Comparison of ENCODE assay signal across 15 cellular contexts in the genomic region with DNA sequence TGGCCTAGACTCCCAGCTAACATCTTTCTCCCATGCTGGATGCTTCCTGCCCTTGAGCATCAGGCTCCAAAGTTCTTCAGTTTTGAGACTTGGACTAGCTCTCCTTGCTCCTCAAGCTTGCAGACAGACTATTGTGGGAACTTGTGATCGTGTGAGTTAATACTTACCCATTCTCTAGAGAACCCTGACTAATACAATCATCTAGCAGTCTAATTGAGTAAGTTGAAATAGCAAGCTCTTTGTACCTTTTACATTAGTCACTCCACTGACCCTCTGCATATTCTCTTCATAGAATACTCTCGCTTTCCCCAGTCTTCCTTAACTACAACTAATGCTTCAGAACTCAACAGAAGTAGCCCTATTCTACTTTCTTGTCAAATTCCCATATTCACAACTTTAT.
DNase-seq lines count a peak whose midpoint lies in the region; ATAC-seq and TF ChIP-seq lines count a peak whose summit lies in the region.
"Had no signal": no experiment of that assay in that cellular context is flagged by ENCODE, and none has a peak within 500 bp of the region (broad histone marks: within the 10 kb centered on the region; RNA-seq: fewer than 3 reads in every experiment).

No MANE protein-coding gene starts in this region.

- CTCF ChIA-PET in CD8-positive, alpha-beta memory T cell (lab: Charles Lee): no interaction called here
- CTCF ChIA-PET in WTC11 (lab: Charles Lee): no interaction called here

- POLR2A ChIA-PET in CD8-positive, alpha-beta memory T cell (lab: Charles Lee): no interaction called here
- POLR2A ChIA-PET in WTC11 (lab: Charles Lee): no interaction called here

- no peaks in the 10 kb centered on the region for H3K27me3 ChIP-seq in CD8-positive, alpha-beta memory T cell (ENCODE audit: insufficient read depth, low read length, poor library complexity, severe bottlenecking)
- H3K27me3 ChIP-seq: BLaER1 treated with 17β-estradiol and CSF1 and Interleukin-3, amounts not matched to agents 10 nM and 100 nM had no signal

- H3K36me3 ChIP-seq in CD8-positive, alpha-beta memory T cell (ENCODE audit: insufficient read depth, low read length): no peaks in the 10 kb centered on the region
- H3K36me3 ChIP-seq: BLaER1 treated with 17β-estradiol and CSF1 and Interleukin-3, amounts not matched to agents 10 nM and 100 nM had no signal

- H3K9me3 ChIP-seq in CD8-positive, alpha-beta memory T cell (ENCODE audit: low read length): no peaks in the 10 kb centered on the region
- H3K9me3 ChIP-seq: Caco-2 had no signal

- H3K4me3 ChIP-seq in epithelial cell of esophagus (ENCODE audit: low read length): no peak overlapping the region
- no peak overlapping the region for H3K4me3 ChIP-seq in skeletal muscle cell (ENCODE audit: low read depth, low read length)
- no peak overlapping the region for H3K4me3 ChIP-seq in CD8-positive, alpha-beta memory T cell (ENCODE audit: low read length)
- H3K4me3 ChIP-seq: BLaER1 treated with 17β-estradiol and CSF1 and Interleukin-3, amounts not matched to agents 10 nM and 100 nM had no signal

- ATAC-seq in WTC11: no peak
- ATAC-seq: CD8-positive, alpha-beta T cell; HepG2 had no signal

- peaks cover 2% of the 10 kb centered on the region for H3K9me3 Mint-ChIP-seq in glutamatergic neuron (ENCODE audit: unreplicated experiment)
- peaks cover 5 to 39% (median 8%) of the 10 kb centered on the region in 5 donors for H3K9me3 Mint-ChIP-seq in CD8-positive, alpha-beta memory T cell
- peaks cover 10% of the 10 kb centered on the region for H3K9me3 Mint-ChIP-seq in WTC11
- H3K9me3 Mint-ChIP-seq: H9 had no signal

- H3K4me1 Mint-ChIP-seq in glutamatergic neuron (ENCODE audit: low read depth, unreplicated experiment): no peaks in the 10 kb centered on the region
- H3K4me1 Mint-ChIP-seq in CD8-positive, alpha-beta memory T cell: no peaks in the 10 kb centered on the region
- H3K4me1 Mint-ChIP-seq in WTC11: peaks cover 5% of the 10 kb centered on the region
- H3K4me1 Mint-ChIP-seq: B cell, H9, IgD-negative memory B cell had no signal

- no peaks in the 10 kb centered on the region for H3K4me1 ChIP-seq in CD8-positive, alpha-beta memory T cell (ENCODE audit: insufficient read depth, low read length)
- H3K4me1 ChIP-seq: Caco-2 had no signal

- H3K27me3 Mint-ChIP-seq in glutamatergic neuron (ENCODE audit: unreplicated experiment) (no peaks in the 10 kb centered on the region), WTC11 (ENCODE audit: low read depth) (no peaks in the 10 kb centered on the region)
- H3K27me3 Mint-ChIP-seq in CD8-positive, alpha-beta memory T cell: no peaks in the 10 kb centered on the region
- H3K27me3 Mint-ChIP-seq: B cell, IgD-negative memory B cell had no signal

- no peak overlapping the region for H3K27ac ChIP-seq in CD8-positive, alpha-beta memory T cell (ENCODE audit: low read depth, low read length)
- H3K27ac ChIP-seq: BLaER1 treated with 17β-estradiol and CSF1 and Interleukin-3, amounts not matched to agents 10 nM and 100 nM had no signal

- H3K36me3 Mint-ChIP-seq in glutamatergic neuron (ENCODE audit: unreplicated experiment) (no peaks in the 10 kb centered on the region), WTC11 (no peaks in the 10 kb centered on the region)
- H3K36me3 Mint-ChIP-seq in CD8-positive, alpha-beta memory T cell: no peaks in the 10 kb centered on the region
- H3K36me3 Mint-ChIP-seq: CD8-positive, alpha-beta T cell; IgD-negative memory B cell had no signal

- no peak overlapping the region for H3K4me3 Mint-ChIP-seq in glutamatergic neuron (ENCODE audit: unreplicated experiment)
- H3K4me3 Mint-ChIP-seq in CD8-positive, alpha-beta memory T cell: no peak overlapping the region
- H3K4me3 Mint-ChIP-seq in WTC11: no peak overlapping the region
- H3K4me3 Mint-ChIP-seq: B cell; CD8-positive, alpha-beta T cell; H9; IgD-negative memory B cell had no signal

- TF ChIP-seq CTCF in epithelial cell of esophagus (IDR thresholded peaks at IDR 0.05; ENCODE audit: insufficient read depth, low read depth, low read length, missing control alignments) (no peak), glutamatergic neuron (IDR thresholded peaks at IDR 0.05; ENCODE audit: partially characterized antibody, unreplicated experiment) (no peak), WTC11 (IDR thresholded peaks at IDR 0.05) (no peak)

- H3K27ac Mint-ChIP-seq in glutamatergic neuron (ENCODE audit: unreplicated experiment): peak overlapping the region; percentile 36
- no peak overlapping the region for H3K27ac Mint-ChIP-seq in CD8-positive, alpha-beta memory T cell
- H3K27ac Mint-ChIP-seq in WTC11: no peak overlapping the region
- H3K27ac Mint-ChIP-seq: B cell; CD8-positive, alpha-beta T cell; H9; IgD-negative memory B cell had no signal

- DNase-seq in LHCN-M2 (ENCODE audit: low read depth) (peak; percentile 7), epithelial cell of esophagus (ENCODE audit: low read depth) (peak; percentile 4), glutamatergic neuron (no peak), skeletal muscle cell (ENCODE audit: low read depth) (peak; percentile 3), LoVo (ENCODE audit: low spot score) (no peak), WTC11 (ENCODE audit: low spot score) (no peak)
- no peak for DNase-seq in activated CD4-positive, alpha-beta T cell treated with anti-CD3 and anti-CD28 coated beads for 1 hour
- no peak for DNase-seq in CD8-positive, alpha-beta memory T cell
- DNase-seq: Caco-2; CD8-positive, alpha-beta T cell; H9 had no signal

TF ChIP-seq in WTC11, 78 proteins besides CTCF, POLR2A, EP300 and RAD21:
- TF ChIP-seq PRRX2 (CRISPR knock-in tag; IDR thresholded peaks at IDR 0.05): no peak
- no peak for TF ChIP-seq CBFB (CRISPR knock-in tag; IDR thresholded peaks at IDR 0.05; ENCODE audit: low read depth)
- TF ChIP-seq ZNF416 (CRISPR knock-in tag; IDR thresholded peaks at IDR 0.05): no peak
- TF ChIP-seq, protein P1, sequence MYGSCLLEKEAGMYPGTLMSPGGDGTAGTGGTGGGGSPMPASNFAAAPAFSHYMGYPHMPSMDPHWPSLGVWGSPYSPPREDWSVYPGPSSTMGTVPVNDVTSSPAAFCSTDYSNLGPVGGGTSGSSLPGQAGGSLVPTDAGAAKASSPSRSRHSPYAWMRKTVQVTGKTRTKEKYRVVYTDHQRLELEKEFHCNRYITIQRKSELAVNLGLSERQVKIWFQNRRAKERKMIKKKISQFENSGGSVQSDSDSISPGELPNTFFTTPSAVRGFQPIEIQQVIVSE (CRISPR knock-in tag; IDR thresholded peaks at IDR 0.05; ENCODE audit: borderline replicate concordance): no peak
- no peak for TF ChIP-seq TP53 (CRISPR knock-in tag; IDR thresholded peaks at IDR 0.05)
- TF ChIP-seq FOXP1 (CRISPR knock-in tag; IDR thresholded peaks at IDR 0.05; ENCODE audit: borderline replicate concordance): no peak
- TF ChIP-seq ZNF232 (CRISPR knock-in tag; IDR thresholded peaks at IDR 0.05): no peak
- TF ChIP-seq NFE2L1 (CRISPR knock-in tag; IDR thresholded peaks at IDR 0.05): no peak
- no peak for TF ChIP-seq SMAD3 (CRISPR knock-in tag; IDR thresholded peaks at IDR 0.05; ENCODE audit: borderline replicate concordance)

Comparison
In these comparisons a context has a peak if more than half of its experiments do, and no peak if none do; other contexts are left out.
1. DNase-seq: peak in LHCN-M2 (single experiment), epithelial cell of esophagus (single experiment) and skeletal muscle cell (single experiment); none in glutamatergic neuron (single experiment), LoVo (single experiment), activated CD4-positive, alpha-beta T cell treated with anti-CD3 and anti-CD28 coated beads for 1 hour (single experiment), CD8-positive, alpha-beta memory T cell (0 of 5) and WTC11 (single experiment).